In the genomic region with DNA sequence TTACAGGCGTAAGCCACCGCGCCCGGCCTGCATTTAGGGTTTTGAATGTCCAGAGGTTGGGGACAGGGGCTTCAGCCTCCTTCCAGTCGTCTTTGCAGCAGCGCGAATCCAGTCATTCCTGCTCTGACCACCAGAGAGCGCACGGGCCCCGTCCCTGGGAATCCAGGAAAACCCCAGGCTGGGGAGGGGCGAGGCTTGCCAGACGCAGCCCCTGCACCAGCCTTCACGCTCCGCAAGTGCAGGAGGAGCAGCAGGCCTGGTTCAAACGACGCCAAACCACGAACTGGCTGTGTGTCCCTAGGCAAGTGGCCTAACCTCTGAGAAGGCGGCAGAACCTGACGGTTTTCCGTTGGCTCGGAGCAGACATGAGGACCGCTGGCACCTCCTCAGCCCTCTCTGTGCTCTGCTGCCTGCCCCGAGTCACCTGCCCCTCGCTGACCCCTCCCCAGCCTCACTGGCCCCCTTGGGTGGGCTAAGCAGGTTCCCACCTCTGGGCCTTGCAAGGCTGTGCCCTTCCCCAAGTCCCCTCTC, we compare ENCODE assay signal across 8 cellular contexts. TPM values are rescaled to one million over a fixed set of nuclear protein-coding genes. Genes with fewer than 3 reads are reported as not detected.
DNase-seq lines count a peak whose midpoint lies in the region; ATAC-seq and TF ChIP-seq lines count a peak whose summit lies in the region.

No MANE protein-coding gene starts in this region.

- peak in 1 of 3 donors; percentile 88 for TF ChIP-seq CTCF in lower leg skin (IDR thresholded peaks at IDR 0.05)

- intact Hi-C loops in dendritic cell treated with granulocyte-macrophage colony-stimulating factor and Interleukin-4, amounts not matched to agents 40 ng/mL and 50 ng/mL, for 4 days (cut with micrococcal nuclease) = loop anchor here (1.0 to 5.0 kb wide), 3 partner anchors 14 to 87 kb away; partner anchors contain the start of gene MISP
- intact Hi-C loops in lower leg skin (cut with DNase I; ENCODE audit: low total_unique reads) = loop anchor here (2.0 to 5.0 kb wide), 2 partner anchors 70 to 93 kb away; partner anchors contain the start of gene BSG

- WGBS in lower leg skin, 2 donors = 5 to 10% methylated on average over 23 to 24 of the region's 24 CpGs

- H3K9me3 Mint-ChIP-seq in dendritic cell treated with granulocyte-macrophage colony-stimulating factor and Interleukin-4, amounts not matched to agents 40 ng/mL and 50 ng/mL, for 4 days = peaks cover 10% of the 10 kb centered on the region

- DNase-seq in AG08395 (ENCODE audit: low spot score) (peak; percentile 85), H7 (peak; percentile 99), NCI-H524 treated with DMSO at 0.1 percent for 48 hours (lab: John Stamatoyannopoulos, UW) (peak; percentile 30), lower leg skin (ENCODE audit: low spot score in 2 of 2) (peak; percentile 59 to 96)
- DNase-seq in activated CD4-positive, alpha-beta T cell treated with anti-CD3 and anti-CD28 coated beads, Interleukin-2, amount 50 U/mL, for 4 hours = peak; percentile 80 to 83
- DNase-seq in stimulated activated CD4-positive, alpha-beta T cell treated with anti-CD3 and anti-CD28 coated beads, TNF-alpha, amount 100 ng/mL, for 1 hour (ENCODE audit: low read depth in 3 of 3, low spot score in 1 of 3) = peak; percentile 47 to 76 (median 68)

- peaks cover 60% of the 10 kb centered on the region for H3K4me1 Mint-ChIP-seq in dendritic cell treated with granulocyte-macrophage colony-stimulating factor and Interleukin-4, amounts not matched to agents 40 ng/mL and 50 ng/mL, for 4 days (ENCODE audit: low read depth)

- no peak for ATAC-seq in HG03135 (IDR thresholded peaks at IDR 0.05; ENCODE audit: unreplicated experiment)

- H3K4me3 ChIP-seq in H7 (ENCODE audit: insufficient read depth, low read depth, low read length) (no peak overlapping the region), lower leg skin (ENCODE audit: low read depth, poor library complexity, severe bottlenecking) (no peak overlapping the region)

- no peaks in the 10 kb centered on the region for H3K27me3 ChIP-seq in H7 (ENCODE audit: control insufficient read depth, insufficient read depth, low read length)

- H3K36me3 ChIP-seq in H7 (replicated peaks; ENCODE audit: control insufficient read depth, insufficient read depth, low read length) = no peaks in the 10 kb centered on the region

- peaks cover 16% of the 10 kb centered on the region for H3K36me3 Mint-ChIP-seq in dendritic cell treated with granulocyte-macrophage colony-stimulating factor and Interleukin-4, amounts not matched to agents 40 ng/mL and 50 ng/mL, for 4 days (ENCODE audit: low read depth)

- peak overlapping the region; percentile 63 for H3K27ac Mint-ChIP-seq in dendritic cell treated with granulocyte-macrophage colony-stimulating factor and Interleukin-4, amounts not matched to agents 40 ng/mL and 50 ng/mL, for 4 days

- peak overlapping the region; percentile 51 for H3K4me3 Mint-ChIP-seq in dendritic cell treated with granulocyte-macrophage colony-stimulating factor and Interleukin-4, amounts not matched to agents 40 ng/mL and 50 ng/mL, for 4 days

- TF ChIP-seq POLR2A in lower leg skin (IDR thresholded peaks at IDR 0.05) = no peak

- peaks cover 4% of the 10 kb centered on the region for H3K27me3 Mint-ChIP-seq in dendritic cell treated with granulocyte-macrophage colony-stimulating factor and Interleukin-4, amounts not matched to agents 40 ng/mL and 50 ng/mL, for 4 days

RNA-seq across cellular contexts. Expression of gene RNF126, which starts 2.0 kb away (rescaled TPM):
- 119 and 128 TPM in 2 replicates for total RNA-seq in H7 (2014; rRNA removed; shearing (Covaris generic))
- 100 to 1,000 TPM in 3 of 4 donors, 10 to 100 TPM in 1; 96.6 to 156 (median 126) TPM for total RNA-seq in lower leg skin

RNA-seq across cellular contexts. Expression of gene FSTL3, which starts 11.2 kb away (rescaled TPM):
- 7.4 and 9.7 TPM in 2 replicates for total RNA-seq in H7 (2014; rRNA removed; shearing (Covaris generic))
- total RNA-seq in lower leg skin = 10 to 100 TPM; 14.4 to 51.6 (median 43.5) TPM

RNA-seq across cellular contexts. Expression of gene FGF22, which starts 25.3 kb away (rescaled TPM):
- not detected in 2 replicates for total RNA-seq in H7 (2014; rRNA removed; shearing (Covaris generic))
- total RNA-seq in lower leg skin = 10 to 100 TPM; 16.1 to 41.8 (median 25.6) TPM

RNA-seq across cellular contexts. Expression of gene PRSS57, which starts 30.3 kb away (rescaled TPM):
- total RNA-seq in H7 (2014; rRNA removed; shearing (Covaris generic)) = not detected in 2 replicates
- under 1 TPM in 1 of 4 donors, not detected in 3; 0.32 TPM for total RNA-seq in lower leg skin

RNA-seq across cellular contexts. Expression of gene POLRMT, which starts 31.6 kb away (rescaled TPM):
- total RNA-seq in H7 (2014; rRNA removed; shearing (Covaris generic)) = 120 and 128 TPM in 2 replicates
- total RNA-seq in lower leg skin = 10 to 100 TPM; 37.8 to 61.1 (median 46.9) TPM

Comparison
In these comparisons a context has a peak if more than half of its experiments do, and no peak if none do; other contexts are left out.
1. DNase-seq: peak in every context shown above with its lines; median percentile 99 in H7; 85 in AG08395; 82 in activated CD4-positive, alpha-beta T cell treated with anti-CD3 and anti-CD28 coated beads, Interleukin-2, amount 50 U/mL, for 4 hours; 78 in lower leg skin; 68 in stimulated activated CD4-positive, alpha-beta T cell treated with anti-CD3 and anti-CD28 coated beads, TNF-alpha, amount 100 ng/mL, for 1 hour; 30 in NCI-H524 treated with DMSO at 0.1 percent for 48 hours.
2. RNA of gene FGF22, which starts 25.3 kb away (total RNA-seq): 16.1 to 41.8 TPM in lower leg skin; not detected in H7; every median in the first group is over 10 times any median in the second.